In the genomic region with DNA sequence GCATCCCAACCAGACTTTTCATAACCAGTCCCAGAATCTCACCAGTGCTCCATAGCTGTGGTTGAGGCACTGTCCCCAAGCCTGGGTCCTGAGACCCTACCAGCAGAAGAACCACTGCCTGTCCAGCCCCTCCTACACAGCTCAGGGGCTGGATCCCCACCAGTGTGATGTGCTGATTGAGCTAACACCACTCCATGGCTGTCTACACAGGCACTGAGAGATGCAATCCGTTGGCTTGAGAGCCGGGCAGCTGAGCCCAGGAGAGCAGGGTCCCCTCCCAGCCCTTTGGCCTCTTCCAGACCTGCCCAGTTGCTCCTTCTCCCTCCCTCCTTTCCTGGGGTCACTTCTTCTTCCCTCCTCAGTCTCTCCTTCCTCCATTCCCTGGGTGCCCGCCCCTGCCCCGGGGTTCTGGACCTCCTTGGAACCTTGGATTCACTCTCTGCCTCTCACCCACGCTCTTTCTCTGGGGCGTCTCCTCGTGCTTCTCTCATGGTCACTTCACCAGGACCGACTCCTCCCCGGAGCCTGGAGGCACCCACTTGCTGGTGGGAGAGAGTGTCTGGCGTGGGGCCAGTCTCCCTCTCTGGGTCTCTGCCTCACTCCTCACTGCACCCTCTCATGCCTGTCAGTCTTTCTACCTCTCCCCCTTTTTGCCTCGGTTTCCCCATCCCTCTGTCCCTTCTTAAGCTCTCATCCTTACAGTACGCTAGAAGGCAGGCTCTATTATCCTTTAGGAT, we compare ENCODE assay signal across 6 cellular contexts. TPM values are rescaled to one million over a fixed set of nuclear protein-coding genes. Genes with fewer than 3 reads are reported as not detected.
DNase-seq lines count a peak whose midpoint lies in the region; ATAC-seq lines count a peak whose summit lies in the region.

No MANE protein-coding gene starts in this region.

- H3K4me1 Mint-ChIP-seq in activated naive CD4-positive, alpha-beta T cell treated with anti-CD3 and anti-CD28 coated beads for 36 hours (ENCODE audit: low read depth): peaks cover 58% of the 10 kb centered on the region

- H3K4me3 ChIP-seq in stomach smooth muscle (ENCODE audit: low read length in 2 of 2): peak overlapping the region; percentile 73 to 75

- ATAC-seq in Right ventricle myocardium superior (ENCODE audit: poor library complexity): peak; percentile 14
- ATAC-seq in GM19035 (IDR thresholded peaks at IDR 0.05; ENCODE audit: unreplicated experiment): no peak

- no peaks in the 10 kb centered on the region for H3K9me3 Mint-ChIP-seq in activated naive CD4-positive, alpha-beta T cell treated with anti-CD3 and anti-CD28 coated beads for 36 hours

- H3K27me3 Mint-ChIP-seq in activated naive CD4-positive, alpha-beta T cell treated with anti-CD3 and anti-CD28 coated beads for 36 hours (ENCODE audit: low read depth): no peaks in the 10 kb centered on the region

- H3K36me3 ChIP-seq in stomach smooth muscle (ENCODE audit: control insufficient read depth in 2 of 2, insufficient read depth in 2 of 2, low read length in 2 of 2): peaks cover 7 to 8% of the 10 kb centered on the region in 2 donors

- H3K27ac ChIP-seq in stomach smooth muscle (ENCODE audit: low read length): peak overlapping the region; percentile 41

- intact Hi-C loops in activated naive CD4-positive, alpha-beta T cell treated with anti-CD3 and anti-CD28 coated beads for 36 hours (cut with micrococcal nuclease): no loop called here
- intact Hi-C loops in Right ventricle myocardium superior (cut with DNase I): no loop called here

- no peaks in the 10 kb centered on the region for H3K9me3 ChIP-seq in stomach smooth muscle (ENCODE audit: control insufficient read depth in 2 of 2, low read length in 2 of 2)

- H3K9ac ChIP-seq in stomach smooth muscle (ENCODE audit: low read length in 2 of 2): peak overlapping the region; percentile 74 to 80

- no peak for DNase-seq in activated naive CD4-positive, alpha-beta T cell treated with anti-CD3 and anti-CD28 coated beads for 36 hours
- DNase-seq in activated naive CD4-positive, alpha-beta T cell treated with anti-CD3 and anti-CD28 coated beads, Interleukin-2, amount 50 U/mL, for 16 hours: no peak
- DNase-seq in Right ventricle myocardium superior: peak; percentile 72
- DNase-seq in OCI-M2 (lab: John Stamatoyannopoulos, UW; ENCODE audit: unreplicated experiment): no peak

- peaks cover 10% of the 10 kb centered on the region for H3K36me3 Mint-ChIP-seq in activated naive CD4-positive, alpha-beta T cell treated with anti-CD3 and anti-CD28 coated beads for 36 hours (ENCODE audit: low read depth)

- H3K4me1 ChIP-seq in stomach smooth muscle (ENCODE audit: control insufficient read depth, insufficient read depth, low read length): peaks cover 27% of the 10 kb centered on the region

- CTCF ChIA-PET in activated naive CD4-positive, alpha-beta T cell treated with anti-CD3 and anti-CD28 coated beads for 36 hours (lab: Charles Lee): interaction anchor here (1.4 to 4.4 kb wide), 3 partner anchors 15 to 108 kb away, joined by 4 to 23 read pairs (median 5); no protein-coding TSS in a partner anchor

- peak overlapping the region; percentile 77 for H3K27ac Mint-ChIP-seq in activated naive CD4-positive, alpha-beta T cell treated with anti-CD3 and anti-CD28 coated beads for 36 hours

- no peaks in the 10 kb centered on the region for H3K27me3 ChIP-seq in stomach smooth muscle (ENCODE audit: control insufficient read depth in 1 of 2, insufficient read depth in 2 of 2, low read length in 2 of 2)

- peak overlapping the region; percentile 65 for H3K4me3 Mint-ChIP-seq in activated naive CD4-positive, alpha-beta T cell treated with anti-CD3 and anti-CD28 coated beads for 36 hours

RNA-seq across cellular contexts. Expression of a gene that starts 0.7 kb away (rescaled TPM):
- 10 to 100 TPM; 57.9 to 58.3 TPM for total RNA-seq in activated naive CD4-positive, alpha-beta T cell treated with anti-CD3 and anti-CD28 coated beads for 36 hours
- 60.5 TPM for total RNA-seq in Right ventricle myocardium superior

RNA-seq across cellular contexts. Expression of a gene that starts 25.3 kb away (rescaled TPM):
- over 10,000 TPM; 10,460 to 10,508 TPM for total RNA-seq in activated naive CD4-positive, alpha-beta T cell treated with anti-CD3 and anti-CD28 coated beads for 36 hours
- 5,573 TPM for total RNA-seq in Right ventricle myocardium superior

RNA-seq across cellular contexts. Expression of a gene that starts 34.0 kb away (rescaled TPM):
- total RNA-seq in activated naive CD4-positive, alpha-beta T cell treated with anti-CD3 and anti-CD28 coated beads for 36 hours: 10 to 100 TPM; 39.7 to 45.7 TPM
- 73.4 TPM for total RNA-seq in Right ventricle myocardium superior

RNA-seq across cellular contexts. Expression of a gene that starts 46.1 kb away (rescaled TPM):
- 10 to 100 TPM; 41.4 to 42.5 TPM for total RNA-seq in activated naive CD4-positive, alpha-beta T cell treated with anti-CD3 and anti-CD28 coated beads for 36 hours
- total RNA-seq in Right ventricle myocardium superior: 23.2 TPM

RNA-seq across cellular contexts. Expression of a gene that starts 48.2 kb away (rescaled TPM):
- 10 to 100 TPM; 12.4 to 12.8 TPM for total RNA-seq in activated naive CD4-positive, alpha-beta T cell treated with anti-CD3 and anti-CD28 coated beads for 36 hours
- total RNA-seq in Right ventricle myocardium superior: 36.1 TPM
